In the genomic region with DNA sequence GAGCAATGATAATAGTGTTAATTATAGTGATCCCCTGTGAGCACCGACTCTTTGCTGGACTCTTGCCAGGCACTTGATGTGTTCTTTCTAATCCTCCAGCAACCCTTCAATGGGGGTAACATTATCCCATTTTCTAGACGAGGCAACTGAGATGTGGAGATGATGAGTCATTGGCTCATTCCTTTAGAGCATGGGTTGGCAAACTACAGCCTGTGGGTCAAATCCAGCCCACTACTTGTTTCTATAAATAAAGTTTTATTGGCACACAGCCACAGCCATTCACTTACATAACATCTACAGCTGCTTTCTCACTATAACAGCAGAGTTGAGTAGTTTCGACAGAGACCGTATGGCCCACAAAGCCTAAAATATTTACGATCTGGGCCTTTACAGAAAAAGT, we compare ENCODE assay signal across 16 cellular contexts.
DNase-seq lines count a peak whose midpoint lies in the region; ATAC-seq and TF ChIP-seq lines count a peak whose summit lies in the region.
"Had no signal": no experiment of that assay in that cellular context is flagged by ENCODE, and none has a peak within 500 bp of the region (broad histone marks: within the 10 kb centered on the region; RNA-seq: fewer than 3 reads in every experiment).

No MANE protein-coding gene starts in this region.

- TF ChIP-seq CTCF in breast epithelium (IDR thresholded peaks at IDR 0.05) (no peak), tibial nerve (IDR thresholded peaks at IDR 0.05) (no peak)

- TF ChIP-seq EP300 in tibial nerve (IDR thresholded peaks at IDR 0.05) = no peak

- DNase-seq in NCI-H345 (lab: John Stamatoyannopoulos, UW) (peak; percentile 11), NCI-H345 treated with DMSO at 0.1 percent for 48 hours (lab: John Stamatoyannopoulos, UW; ENCODE audit: unreplicated experiment) (no peak), NCI-H1105 (lab: John Stamatoyannopoulos, UW) (peak; percentile 12), breast epithelium (ENCODE audit: low spot score in 2 of 2) (no peak), skeletal muscle cell (ENCODE audit: low read depth) (peak; percentile 24), tibial nerve (ENCODE audit: low spot score in 2 of 2) (no peak)
- DNase-seq in central memory CD4-positive, alpha-beta T cell = no peak
- DNase-seq: ACHN; activated CD4-positive, alpha-beta T cell treated with anti-CD3 and anti-CD28 coated beads for 4 hours; activated T-cell treated with anti-CD3 and anti-CD28 coated beads, Interleukin-2, amount 50 U/mL, for 24 hours; Caco-2; NCI-H226; stimulated activated naive CD8-positive, alpha-beta T cell treated with anti-CD3 and anti-CD28 coated beads, Interleukin-15, Interleukin-2, amounts not matched to agents 100 U/mL and 50 U/mL, for 24 hours had no signal

- H3K27me3 ChIP-seq in breast epithelium (peaks cover 0 to 4% of the 10 kb centered on the region in 2 donors), tibial nerve (no peaks in the 10 kb centered on the region)

- TF ChIP-seq POLR2A in breast epithelium (IDR thresholded peaks at IDR 0.05) (no peak), tibial nerve (IDR thresholded peaks at IDR 0.05) (no peak)

- 46 to 51% methylated on average over 5 of the region's 5 CpGs for WGBS in tibial nerve, 2 donors

- no peak overlapping the region for H3K4me3 ChIP-seq in breast epithelium
- no peak overlapping the region for H3K4me3 ChIP-seq in skeletal muscle cell (ENCODE audit: low read depth, low read length)
- no peak overlapping the region for H3K4me3 ChIP-seq in tibial nerve

- H3K4me1 ChIP-seq in breast epithelium (no peaks in the 10 kb centered on the region), tibial nerve (peaks cover 0 to 11% (median 0%) of the 10 kb centered on the region in 4 donors)
- H3K4me1 ChIP-seq: Caco-2 had no signal

- intact Hi-C loops in breast epithelium (cut with DNase I; ENCODE audit: low total_unique reads) = no loop called here

- H3K27ac ChIP-seq in breast epithelium = peak overlapping the region; percentile 37 to 58
- peak overlapping the region in 1 of 4 donors; percentile 11 for H3K27ac ChIP-seq in tibial nerve
- H3K27ac ChIP-seq: HL-60 had no signal

- H3K36me3 ChIP-seq in breast epithelium = no peaks in the 10 kb centered on the region
- H3K36me3 ChIP-seq in tibial nerve = no peaks in the 10 kb centered on the region

- H3K9me3 ChIP-seq in breast epithelium = peaks cover 0 to 9% of the 10 kb centered on the region in 2 donors
- H3K9me3 ChIP-seq in tibial nerve = peaks cover 0 to 13% (median 0%) of the 10 kb centered on the region in 4 donors

- no peak for ATAC-seq in GM19397 (IDR thresholded peaks at IDR 0.05; ENCODE audit: unreplicated experiment)
- ATAC-seq: HCT116; stimulated activated naive CD8-positive, alpha-beta T cell treated with anti-CD3 and anti-CD28 coated beads, Interleukin-15, Interleukin-2, amounts not matched to agents 100 U/mL and 50 U/mL, for 24 hours had no signal

Comparison
In these comparisons a context has a peak if more than half of its experiments do, and no peak if none do; other contexts are left out.
1. DNase-seq: peak in NCI-H345 (single experiment), NCI-H1105 (single experiment) and skeletal muscle cell (single experiment); none in NCI-H345 treated with DMSO at 0.1 percent for 48 hours (single experiment), breast epithelium (0 of 2), tibial nerve (0 of 2) and central memory CD4-positive, alpha-beta T cell (single experiment).